Comparison of ENCODE assay signal across 8 cellular contexts in genomic region chr4:73662709-73663546, GRCh38. TPM values are rescaled to one million over a fixed set of nuclear protein-coding genes. Genes with fewer than 3 reads are reported as not detected.
DNase-seq lines count a peak whose midpoint lies in the region; ATAC-seq and TF ChIP-seq lines count a peak whose summit lies in the region.

No MANE protein-coding gene starts in this region.

- H4K8ac ChIP-seq in mesendoderm (ENCODE audit: low read depth, low read length) = no peak overlapping the region

- H3K4ac ChIP-seq in mesendoderm (ENCODE audit: low read depth, low read length) = no peak overlapping the region

- WGBS in mesendoderm (ENCODE audit: extremely low coverage, insufficient coverage, low lambda C conversion rate) = no CpG with 5 or more reads among the region's 6 CpGs

- H3K27me3 Mint-ChIP-seq in MCF 10A (ENCODE audit: insufficient read depth, unreplicated experiment) = no peaks in the 10 kb centered on the region

- H3K36me3 ChIP-seq in ACC112 (ENCODE audit: insufficient read depth, low read length) = no peaks in the 10 kb centered on the region
- H3K36me3 ChIP-seq in mesendoderm (ENCODE audit: control insufficient read depth, insufficient read depth, low read length) = no peaks in the 10 kb centered on the region

- H3K27ac ChIP-seq in ACC112 (ENCODE audit: low read depth, low read length) (peak overlapping the region; percentile 93), mesendoderm (ENCODE audit: low read depth, low read length) (no peak overlapping the region)

- intact Hi-C loops in MCF 10A (cut with micrococcal nuclease) = loop anchor here (1.0 to 5.0 kb wide), 7 partner anchors 66 to 472 kb away; partner anchors contain the start of gene CXCL3

- H2BK15ac ChIP-seq in mesendoderm (replicated peaks; ENCODE audit: low read depth) = no peak overlapping the region

- peak; percentile 64 for TF ChIP-seq CTCF in MCF 10A (IDR thresholded peaks at IDR 0.05; ENCODE audit: unreplicated experiment)

- H3K4me2 ChIP-seq in mesendoderm (ENCODE audit: low read length) = no peak overlapping the region

- no peak overlapping the region for H2BK120ac ChIP-seq in mesendoderm (ENCODE audit: low read depth, low read length)

- no peak overlapping the region for H3K23ac ChIP-seq in mesendoderm (ENCODE audit: low read length)

- no peak overlapping the region for H2AK5ac ChIP-seq in mesendoderm (ENCODE audit: low read length)

- H3K4me1 Mint-ChIP-seq in MCF 10A (ENCODE audit: insufficient read depth, unreplicated experiment) = peaks cover 7% of the 10 kb centered on the region

- ATAC-seq in GM18858 (IDR thresholded peaks at IDR 0.05; ENCODE audit: unreplicated experiment) (peak; percentile 84), HG03135 (IDR thresholded peaks at IDR 0.05; ENCODE audit: unreplicated experiment) (peak; percentile 88)

- DNase-seq in NCI-H345 treated with DMSO at 0.1 percent for 48 hours (lab: John Stamatoyannopoulos, UW; ENCODE audit: unreplicated experiment) (peak; percentile 22), MCF 10A (ENCODE audit: unreplicated experiment) (peak; percentile 70), mesendoderm (peak; percentile 32), middle frontal gyrus (ENCODE audit: extremely low spot score, low spot score) (no peak)
- no peak for DNase-seq in activated CD4-positive, alpha-beta T cell treated with anti-CD3 and anti-CD28 coated beads, Interleukin-2, amount 50 U/mL, for 1 hour

- H3K27ac Mint-ChIP-seq in MCF 10A (ENCODE audit: low read depth, unreplicated experiment) = peak overlapping the region; percentile 23

- no peak overlapping the region for H4K5ac ChIP-seq in mesendoderm (ENCODE audit: low read length)

- H3K79me2 ChIP-seq in ACC112 (ENCODE audit: control insufficient read depth, insufficient read depth, low read length, unreplicated experiment) (no peaks in the 10 kb centered on the region), mesendoderm (ENCODE audit: control insufficient read depth, insufficient read depth, low read length) (no peaks in the 10 kb centered on the region)

- no peak overlapping the region for H3K18ac ChIP-seq in mesendoderm (ENCODE audit: low read length)

- no peak overlapping the region for H3K56ac ChIP-seq in mesendoderm (ENCODE audit: low read length)

- no peak overlapping the region for H2BK5ac ChIP-seq in mesendoderm (ENCODE audit: low read length)

- H3K9me3 Mint-ChIP-seq in MCF 10A (ENCODE audit: unreplicated experiment) = no peaks in the 10 kb centered on the region

- H3K4me1 ChIP-seq in ACC112 (ENCODE audit: control insufficient read depth, insufficient read depth, low read length, unreplicated experiment) (peaks cover 48% of the 10 kb centered on the region), mesendoderm (ENCODE audit: control insufficient read depth, low read depth, low read length) (no peaks in the 10 kb centered on the region)

- CTCF ChIA-PET in MCF 10A (lab: Yijun Ruan, JAX) = interaction anchor here (0.7 to 9.1 kb wide), 35 partner anchors 9 to 615 kb away, joined by 3 to 183 read pairs (median 4); partner anchors contain the start of genes CXCL2 and CXCL3

- POLR2A ChIA-PET in MCF 10A (lab: Yijun Ruan, JAX) = interaction anchor here (0.6 to 8.6 kb wide), 6 partner anchors 30 to 472 kb away, joined by 3 to 40 read pairs (median 5); no protein-coding TSS in a partner anchor

- BruUV-seq in MCF 10A (replicated peaks; lab: Mats Ljungman, UMichigan) = no TSS peak

- H3K27me3 ChIP-seq in ACC112 (ENCODE audit: insufficient read depth, low read length) (no peaks in the 10 kb centered on the region), mesendoderm (ENCODE audit: insufficient read depth, low read length, poor library complexity) (no peaks in the 10 kb centered on the region)

- no peaks in the 10 kb centered on the region for H3K36me3 Mint-ChIP-seq in MCF 10A (ENCODE audit: insufficient read depth, unreplicated experiment)

- H3K4me3 Mint-ChIP-seq in MCF 10A (ENCODE audit: unreplicated experiment) = no peak overlapping the region

- H3K4me3 ChIP-seq in ACC112 (ENCODE audit: low read depth, low read length) (no peak overlapping the region), mesendoderm (ENCODE audit: low read length) (no peak overlapping the region)

- H3K9ac ChIP-seq in mesendoderm (ENCODE audit: low read length) = no peak overlapping the region

- no peaks in the 10 kb centered on the region for H3K79me1 ChIP-seq in mesendoderm (ENCODE audit: low read length)

- peak overlapping the region; percentile 44 for H2AFZ ChIP-seq in ACC112 (ENCODE audit: low read length, unreplicated experiment)

RNA-seq across cellular contexts. Expression of gene RASSF6, which starts 42.7 kb away (rescaled TPM):
- total RNA-seq in MCF 10A (2022) = 1.6 and 2.4 TPM in 2 replicates
- 0.10 TPM for polyA plus RNA-seq in mesendoderm (2013, experiment 1 of 2)
- polyA plus RNA-seq in mesendoderm (2013, experiment 2 of 2) = 0.04 TPM

Comparison
In these comparisons a context has a peak if more than half of its experiments do, and no peak if none do; other contexts are left out.
1. DNase-seq: peak in NCI-H345 treated with DMSO at 0.1 percent for 48 hours (single experiment), MCF 10A (single experiment) and mesendoderm (single experiment); none in middle frontal gyrus (single experiment) and activated CD4-positive, alpha-beta T cell treated with anti-CD3 and anti-CD28 coated beads, Interleukin-2, amount 50 U/mL, for 1 hour (single experiment).